22 cellular contexts compared by ENCODE assay signal in the genomic region with DNA sequence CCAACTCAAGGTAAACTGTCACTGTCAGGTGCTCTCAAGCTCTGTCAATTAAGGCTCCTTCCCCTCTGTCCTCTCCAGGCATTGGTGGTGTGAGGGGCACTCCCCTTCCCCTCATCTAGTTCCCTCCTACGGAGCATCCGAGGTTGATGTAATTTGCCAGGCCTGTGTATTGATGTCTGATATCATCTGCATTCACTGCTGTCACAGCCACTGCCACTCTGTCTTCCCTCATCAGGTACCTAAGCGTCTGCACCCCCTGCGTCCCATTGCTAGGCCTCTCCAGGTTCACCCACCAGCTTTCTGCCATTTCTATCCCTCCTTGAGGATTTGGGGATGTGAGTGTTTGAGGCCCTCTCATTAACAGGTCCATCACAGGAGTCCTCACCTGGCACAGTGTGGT. TPM values are rescaled to one million over a fixed set of nuclear protein-coding genes. Genes with fewer than 3 reads are reported as not detected.
"Had no signal": no experiment of that assay in that cellular context is flagged by ENCODE, and none has a peak within 500 bp of the region (broad histone marks: within the 10 kb centered on the region; RNA-seq: fewer than 3 reads in every experiment).

No MANE protein-coding gene starts in this region.

- H3K9me3 ChIP-seq: breast epithelium, gastrocnemius medialis, heart left ventricle, left lung, right atrium auricular region, thyroid gland had no signal

- ATAC-seq: gastrocnemius medialis, heart left ventricle, left lung had no signal

- H3K4me3 ChIP-seq: breast epithelium, coronary artery, gastrocnemius medialis, heart left ventricle, left lung, right atrium auricular region, thyroid gland had no signal

- DNase-seq: activated CD4-positive, alpha-beta T cell treated with anti-CD3 and anti-CD28 coated beads, Interleukin-2, amount 10 ng/mL, durations not matched to agents 24 days and 14 days; activated gamma-delta T cell; erythroblast; gastrocnemius medialis; heart left ventricle; left lung; midbrain; nephron progenitor cell; stimulated activated CD4-positive, alpha-beta T cell treated with anti-CD3 and anti-CD28 coated beads, Interleukin-12 subunit alpha, Interleukin-12 subunit beta, amount 100 ng/mL, for 4 hours; stimulated activated CD4-positive, alpha-beta T cell treated with anti-CD3 and anti-CD28 coated beads, Interleukin-1b, Interleukin-23, amount 100 ng/mL, for 48 hours; stimulated activated CD8-positive, alpha-beta memory T cell treated with anti-CD3 and anti-CD28 coated beads, Interleukin-4, amount 100 ng/mL, for 48 hours; stimulated activated naive CD4-positive, alpha-beta T cell; T1000; thyroid gland had no signal

- H3K36me3 ChIP-seq: breast epithelium, gastrocnemius medialis, heart left ventricle, left lung, right atrium auricular region, thyroid gland had no signal

- H3K9me3 Mint-ChIP-seq: activated CD4-positive, alpha-beta T cell treated with anti-CD3 and anti-CD28 coated beads, Interleukin-2, amount 10 ng/mL, durations not matched to agents 24 days and 14 days; activated naive CD4-positive, alpha-beta T cell treated with anti-CD3 and anti-CD28 coated beads, Interleukin-2, amount 50 U/mL, for 24 hours; nephron progenitor cell had no signal

- H3K4me1 ChIP-seq: breast epithelium had no signal

- H3K27ac ChIP-seq: breast epithelium, coronary artery, gastrocnemius medialis, heart left ventricle, left lung, right atrium auricular region, thyroid gland had no signal

- H3K27me3 ChIP-seq: breast epithelium, left lung, right atrium auricular region, thyroid gland had no signal

- H3K36me3 Mint-ChIP-seq: activated naive CD4-positive, alpha-beta T cell treated with anti-CD3 and anti-CD28 coated beads, Interleukin-2, amount 50 U/mL, for 24 hours had no signal

- H3K27ac Mint-ChIP-seq: activated CD4-positive, alpha-beta T cell treated with anti-CD3 and anti-CD28 coated beads, Interleukin-2, amount 10 ng/mL, durations not matched to agents 24 days and 14 days; activated naive CD4-positive, alpha-beta T cell treated with anti-CD3 and anti-CD28 coated beads, Interleukin-2, amount 50 U/mL, for 24 hours; nephron progenitor cell; progenitor cell of endocrine pancreas had no signal

- H3K4me3 Mint-ChIP-seq: activated CD4-positive, alpha-beta T cell treated with anti-CD3 and anti-CD28 coated beads, Interleukin-2, amount 10 ng/mL, durations not matched to agents 24 days and 14 days; activated naive CD4-positive, alpha-beta T cell treated with anti-CD3 and anti-CD28 coated beads, Interleukin-2, amount 50 U/mL, for 24 hours; nephron progenitor cell had no signal

RNA-seq across cellular contexts. Expression of a gene that starts 50.0 kb away (rescaled TPM):
- total RNA-seq: activated CD4-positive, alpha-beta T cell treated with anti-CD3 and anti-CD28 coated beads, Interleukin-2, amount 10 ng/mL, durations not matched to agents 24 days and 14 days; activated CD8-positive, alpha-beta memory T cell treated with anti-CD3 and anti-CD28 coated beads for 36 hours; omental fat pad; subcutaneous adipose tissue had no signal
